ENCODE assay signal across 8 cellular contexts in genomic region chr10:131900350-131901152, GRCh38. TPM values are rescaled to one million over a fixed set of nuclear protein-coding genes. Genes with fewer than 3 reads are reported as not detected.
DNase-seq lines count a peak whose midpoint lies in the region; ATAC-seq and TF ChIP-seq lines count a peak whose summit lies in the region.

Gene PPP2R2D, plus strand, starts transcription at chr10:131901008. Its CDS starts 141 bp downstream, at chr10:131901149.

- H3K27me3 ChIP-seq in spleen (replicated peaks in 1 of 7): peaks cover 0 to 18% (median 0%) of the 10 kb centered on the region in 7 donors

- H3K27ac Mint-ChIP-seq in activated B cell treated with CpG ODN at 0.5 μM for 24 hours: peak within 1 kb of the TSS; percentile 82
- H3K27ac Mint-ChIP-seq in immature natural killer cell: peak within 1 kb of the TSS; percentile 91 to 97 (median 94)

- TF ChIP-seq CTCF in activated B cell treated with CpG ODN at 0.5 μM for 24 hours (IDR thresholded peaks at IDR 0.05): no peak
- no peak for TF ChIP-seq CTCF in cardiac fibroblast (IDR thresholded peaks at IDR 0.05; ENCODE audit: low read depth, low read length)
- TF ChIP-seq CTCF in spleen (IDR thresholded peaks at IDR 0.05 in 8 of 11, conservative IDR thresholded peaks at IDR 0.05 in 3 of 11): peak in 2 of 11 experiments; percentile 25 to 35

- H3K27me3 Mint-ChIP-seq in activated B cell treated with CpG ODN at 0.5 μM for 24 hours (peaks cover 6% of the 10 kb centered on the region), immature natural killer cell (ENCODE audit: low read depth in 3 of 3) (peaks cover 16 to 25% (median 24%) of the 10 kb centered on the region in 3 donors)

- CTCF ChIA-PET in activated B cell treated with CpG ODN at 0.5 μM for 24 hours (lab: Charles Lee): interaction anchor here (2.1 kb wide), 1 partner anchor 15 kb away, joined by 8 read pairs; no protein-coding TSS in a partner anchor

- no peaks in the 10 kb centered on the region for H3K9me3 Mint-ChIP-seq in activated B cell treated with CpG ODN at 0.5 μM for 24 hours
- no peaks in the 10 kb centered on the region for H3K9me3 Mint-ChIP-seq in immature natural killer cell

- peaks cover 35 to 70% (median 49%) of the 10 kb centered on the region in 6 donors for H3K4me1 ChIP-seq in spleen

- H3K36me3 ChIP-seq in spleen: peaks cover 0 to 5% (median 0%) of the 10 kb centered on the region in 6 donors

- ATAC-seq in GM18870 (IDR thresholded peaks at IDR 0.05; ENCODE audit: unreplicated experiment) (peak; percentile 78), HG03108 (IDR thresholded peaks at IDR 0.05; ENCODE audit: unreplicated experiment) (peak; percentile 83), activated B cell treated with CpG ODN at 0.5 μM for 24 hours (ENCODE audit: low read depth) (peak; percentile 91)

- intact Hi-C loops in activated B cell treated with CpG ODN at 0.5 μM for 24 hours (cut with micrococcal nuclease): loop anchor here (1.0 to 2.0 kb wide), 4 partner anchors 81 to 1789 kb away; partner anchors contain the start of gene BNIP3
- intact Hi-C loops in spleen (cut with DNase I; ENCODE audit: low total_unique reads): no loop called here

- in situ Hi-C loops in ACHN (cut with HindIII; ENCODE audit: low pct_ligation_motif_present, low pct_unique_long_range_greater_than_20kb, low sequenced_read_pairs): no loop called here

- POLR2A ChIA-PET in activated B cell treated with CpG ODN at 0.5 μM for 24 hours (lab: Charles Lee): interaction anchor here (0.5 to 1.6 kb wide), 6 partner anchors 13 to 1621 kb away, joined by 3 to 9 read pairs (median 4); partner anchors contain the start of genes BNIP3 and LRRC27

- 0 to 1% (median 1%) methylated on average over 13 to 107 of the region's 107 CpGs for WGBS in spleen, 5 donors

- TF ChIP-seq POLR2A in spleen (IDR thresholded peaks at IDR 0.05): no peak

- H3K4me3 ChIP-seq in cardiac fibroblast (replicated peaks in 1 of 2; ENCODE audit: low read depth in 2 of 2, low read length in 2 of 2) (peak within 1 kb of the TSS; percentile 76 to 77), spleen (peak within 1 kb of the TSS; percentile 81 to 98 (median 86))

- H3K36me3 Mint-ChIP-seq in activated B cell treated with CpG ODN at 0.5 μM for 24 hours (ENCODE audit: low read depth) (peaks cover 6% of the 10 kb centered on the region), immature natural killer cell (no peaks in the 10 kb centered on the region)

- peak within 1 kb of the TSS; percentile 93 to 99 (median 97) for H3K27ac ChIP-seq in spleen

- H3K4me3 Mint-ChIP-seq in activated B cell treated with CpG ODN at 0.5 μM for 24 hours: peak within 1 kb of the TSS; percentile 89
- peak within 1 kb of the TSS; percentile 88 to 94 (median 90) for H3K4me3 Mint-ChIP-seq in immature natural killer cell

- no peaks in the 10 kb centered on the region for H3K9me3 ChIP-seq in spleen

- peak; percentile 93 for DNase-seq in ACHN
- peak; percentile 58 for DNase-seq in NCI-H2196 treated with DMSO at 0.1 percent for 48 hours (lab: John Stamatoyannopoulos, UW; ENCODE audit: unreplicated experiment)
- peak; percentile 96 for DNase-seq in activated B cell treated with CpG ODN at 0.5 μM for 24 hours
- peak; percentile 90 to 91 for DNase-seq in cardiac fibroblast (ENCODE audit: low read depth in 2 of 2)
- DNase-seq in immature natural killer cell: peak; percentile 95 to 97 (median 96)
- DNase-seq in spleen: peak; percentile 98

- H3K4me1 Mint-ChIP-seq in activated B cell treated with CpG ODN at 0.5 μM for 24 hours (peaks cover 40% of the 10 kb centered on the region), immature natural killer cell (peaks cover 79 to 81% of the 10 kb centered on the region in 2 donors)

RNA-seq across cellular contexts. Expression of gene PPP2R2D, which starts in this region (rescaled TPM):
- total RNA-seq in activated B cell treated with CpG ODN at 0.5 μM for 24 hours (28.0 and 32.7 TPM in 2 replicates), spleen (10 to 100 TPM; 28.0 to 41.2 (median 35.3) TPM)
- polyA plus RNA-seq in immature natural killer cell (10 to 100 TPM; 24.7 to 33.4 (median 30.6) TPM), spleen (10 to 100 TPM; 15.6 to 21.0 (median 17.3) TPM)

Comparison
In these comparisons a context has a peak if more than half of its experiments do, and no peak if none do; other contexts are left out.
1. Peak in every context shown above with its lines: DNase-seq, ATAC-seq, H3K4me3 ChIP-seq and H3K27ac ChIP-seq.